Comparison of ENCODE assay signal across 31 cellular contexts in the genomic region with DNA sequence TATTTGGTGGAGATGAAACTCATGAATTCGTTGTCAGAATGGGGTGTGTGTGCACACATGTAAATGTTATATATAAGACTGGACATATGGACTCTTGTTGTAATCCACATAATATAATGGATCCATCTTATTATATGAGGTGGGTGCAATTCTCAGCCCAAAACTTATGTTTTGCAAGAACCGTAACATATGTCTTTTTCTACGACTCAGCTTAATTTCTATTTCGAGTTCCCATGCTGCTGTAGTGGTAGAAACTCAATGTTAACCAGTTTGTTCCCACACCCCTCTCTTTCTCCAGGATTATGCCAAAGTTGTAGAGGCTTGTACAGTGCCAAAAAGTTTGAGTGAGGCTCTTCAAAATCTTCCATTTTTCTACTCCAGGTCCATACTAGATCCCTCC.
"Had no signal": no experiment of that assay in that cellular context is flagged by ENCODE, and none has a peak within 500 bp of the region (broad histone marks: within the 10 kb centered on the region; RNA-seq: fewer than 3 reads in every experiment).

No MANE protein-coding gene starts in this region.

- H3K4me3 ChIP-seq: MG63 had no signal

- H3K27me3 ChIP-seq: MG63 had no signal

- H3K36me3 ChIP-seq: MG63 had no signal

- H3K9me3 ChIP-seq: MG63 had no signal

- DNase-seq: MG63, MM.1S, MV-4-11, NCI-H1048, NCI-H1092, NCI-H1092 treated with DMSO at 0.1 percent for 48 hours, NCI-H1105, NCI-H1105 treated with DMSO at 0.1 percent for 48 hours, NCI-H1417 treated with DMSO at 0.1 percent for 48 hours, NCI-H1436, NCI-H1436 treated with DMSO at 0.1 percent for 48 hours, NCI-H1694, NCI-H1694 treated with DMSO at 0.1 percent for 48 hours, NCI-H187, NCI-H187 treated with DMSO at 0.1 percent for 48 hours, NCI-H1930, NCI-H2029, NCI-H2029 treated with DMSO at 0.1 percent for 48 hours, NCI-H2081 treated with DMSO at 0.1 percent for 48 hours, NCI-H2107, NCI-H2171, NCI-H2171 treated with DMSO at 0.1 percent for 48 hours, NCI-H226, NCI-H345, NCI-H446, NCI-H446 treated with DMSO at 0.1 percent for 48 hours, NCI-H510A, NCI-H510A treated with DMSO at 0.1 percent for 48 hours, NCI-H524, NCI-H524 treated with DMSO at 0.1 percent for 48 hours, NCI-H526 had no signal
